In the genomic region with DNA sequence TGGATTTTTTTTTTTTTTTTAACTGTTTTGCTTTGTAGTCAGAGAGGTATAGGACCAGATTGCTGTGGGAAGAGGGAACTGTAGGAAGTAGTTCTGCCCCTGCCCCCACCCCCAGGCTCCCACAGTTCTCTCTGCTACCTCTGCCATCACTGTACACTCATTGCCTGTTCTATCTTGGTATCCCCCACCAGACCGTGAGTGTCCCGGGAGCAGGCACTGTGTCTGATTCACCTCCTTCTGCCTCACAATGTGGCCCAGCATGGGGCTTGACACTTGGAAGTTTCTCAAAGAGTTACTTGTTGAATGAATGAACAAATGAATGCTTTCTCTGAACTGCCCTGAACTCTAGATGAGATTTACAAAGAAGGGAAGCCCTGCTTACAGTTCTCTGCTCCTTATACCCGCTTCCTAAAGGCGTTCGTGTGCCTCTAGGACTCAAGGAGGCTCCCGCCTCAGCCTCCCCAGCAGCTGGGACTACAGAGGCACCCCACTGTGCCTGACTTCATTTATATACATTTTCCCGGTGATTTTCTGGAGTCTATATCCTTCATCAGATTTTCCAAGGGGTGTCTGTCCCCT, we compare ENCODE assay signal across 12 cellular contexts. TPM values are rescaled to one million over a fixed set of nuclear protein-coding genes. Genes with fewer than 3 reads are reported as not detected.
A peak's percentile ranks its signal among the peaks of the same experiment; 100 is the strongest.
DNase-seq lines count a peak whose midpoint lies in the region; ATAC-seq and TF ChIP-seq lines count a peak whose summit lies in the region.
"Had no signal": no experiment of that assay in that cellular context is flagged by ENCODE, and none has a peak within 500 bp of the region (broad histone marks: within the 10 kb centered on the region; RNA-seq: fewer than 3 reads in every experiment).

No MANE protein-coding gene starts in this region.

- TF ChIP-seq CTCF in AG10803 (conservative IDR thresholded peaks at IDR 0.05; ENCODE audit: low read length) = no peak
- TF ChIP-seq CTCF in colonic mucosa (IDR thresholded peaks at IDR 0.05) = no peak
- TF ChIP-seq CTCF in thyroid gland (IDR thresholded peaks at IDR 0.05) = no peak

- H3K36me3 ChIP-seq in MG63 = no peaks in the 10 kb centered on the region
- H3K36me3 ChIP-seq in colonic mucosa = no peaks in the 10 kb centered on the region
- no peaks in the 10 kb centered on the region for H3K36me3 ChIP-seq in mesodermal cell (ENCODE audit: control insufficient read depth, insufficient read depth, low read length)
- H3K36me3 ChIP-seq in thyroid gland = no peaks in the 10 kb centered on the region

- H3K27me3 ChIP-seq in MG63 (no peaks in the 10 kb centered on the region), colonic mucosa (no peaks in the 10 kb centered on the region), thyroid gland (no peaks in the 10 kb centered on the region)

- ATAC-seq in HG02642 (IDR thresholded peaks at IDR 0.05; ENCODE audit: poor library complexity, unreplicated experiment) = no peak
- ATAC-seq: CD8-positive, alpha-beta T cell had no signal

- WGBS in mesodermal cell (ENCODE audit: insufficient coverage in 2 of 2), 2 experiments = 20 to 24% methylated on average over 4 to 6 of the region's 7 CpGs
- 77 to 81% methylated on average over 7 of the region's 7 CpGs for WGBS in thyroid gland, 2 donors

- DNase-seq in AG10803 (ENCODE audit: low read depth) = peak; percentile 31
- peak; percentile 93 for DNase-seq in MG63
- no peak for DNase-seq in colonic mucosa
- no peak for DNase-seq in NCI-H2227 treated with DMSO at 0.1 percent for 48 hours (lab: John Stamatoyannopoulos, UW)
- DNase-seq in Kasumi-1 (lab: John Stamatoyannopoulos, UW) = no peak
- DNase-seq in thyroid gland = no peak
- DNase-seq: activated T-cell treated with anti-CD3 and anti-CD28 coated beads for 4 hours; CD8-positive, alpha-beta T cell; NCI-H187 had no signal

- intact Hi-C loops in colonic mucosa (cut with DNase I) = no loop called here
- intact Hi-C loops in thyroid gland (cut with DNase I) = no loop called here

- H3K27ac ChIP-seq in colonic mucosa (peak overlapping the region; percentile 77), mesodermal cell (ENCODE audit: low read depth, low read length, severe bottlenecking) (peak overlapping the region; percentile 37), thyroid gland (no peak overlapping the region)
- H3K27ac ChIP-seq: SK-N-MC had no signal

- TF ChIP-seq POLR2A in thyroid gland (IDR thresholded peaks at IDR 0.05) = no peak

- H3K9ac ChIP-seq in colonic mucosa (ENCODE audit: low read depth in 2 of 2, low read length in 2 of 2) = peak overlapping the region in 1 of 2 donors; percentile 64

- H3K9me3 ChIP-seq in MG63 (no peaks in the 10 kb centered on the region), colonic mucosa (no peaks in the 10 kb centered on the region), mesodermal cell (ENCODE audit: control insufficient read depth, low read length) (no peaks in the 10 kb centered on the region), thyroid gland (no peaks in the 10 kb centered on the region)

- no peak overlapping the region for H3K4me3 ChIP-seq in AG10803 (ENCODE audit: low read length)
- no peak overlapping the region for H3K4me3 ChIP-seq in MG63
- H3K4me3 ChIP-seq in colonic mucosa = no peak overlapping the region
- no peak overlapping the region for H3K4me3 ChIP-seq in mesodermal cell (ENCODE audit: extremely low read depth, insufficient read depth, low read length, poor library complexity, severe bottlenecking)
- no peak overlapping the region for H3K4me3 ChIP-seq in thyroid gland (replicated peaks in 1 of 3)
- H3K4me3 ChIP-seq: SK-N-MC had no signal

- H3K4me1 ChIP-seq in colonic mucosa (no peaks in the 10 kb centered on the region), mesodermal cell (ENCODE audit: control insufficient read depth, insufficient read depth, low read length, poor library complexity, severe bottlenecking) (peaks cover 18% of the 10 kb centered on the region), thyroid gland (peaks cover 10 to 13% of the 10 kb centered on the region in 2 donors)

RNA-seq across cellular contexts. Expression of a gene that starts 27.1 kb away (rescaled TPM):
- 40.9 and 45.6 TPM in 2 replicates for total RNA-seq in MG63 (2014; rRNA removed; shearing (Covaris generic); ENCODE audit: low replicate concordance)
- total RNA-seq in colonic mucosa (10 to 100 TPM; 43.4 to 51.5 TPM), thyroid gland (10 to 100 TPM; 60.2 to 90.0 (median 78.5) TPM)
- 12.8 TPM for polyA plus RNA-seq in mesodermal cell (2013, experiment 1 of 2)
- 11.5 TPM for polyA plus RNA-seq in mesodermal cell (2013, experiment 2 of 2)

Comparison
In these comparisons a context has a peak if more than half of its experiments do, and no peak if none do; other contexts are left out.
1. DNase-seq: peak in AG10803 (single experiment) and MG63 (single experiment); none in colonic mucosa (single experiment), NCI-H2227 treated with DMSO at 0.1 percent for 48 hours (single experiment), Kasumi-1 (0 of 2) and thyroid gland (0 of 2).
2. H3K27ac ChIP-seq: peak in colonic mucosa (single experiment) and mesodermal cell (single experiment); none in thyroid gland (0 of 3).